8 cellular contexts compared by ENCODE assay signal in the genomic region with DNA sequence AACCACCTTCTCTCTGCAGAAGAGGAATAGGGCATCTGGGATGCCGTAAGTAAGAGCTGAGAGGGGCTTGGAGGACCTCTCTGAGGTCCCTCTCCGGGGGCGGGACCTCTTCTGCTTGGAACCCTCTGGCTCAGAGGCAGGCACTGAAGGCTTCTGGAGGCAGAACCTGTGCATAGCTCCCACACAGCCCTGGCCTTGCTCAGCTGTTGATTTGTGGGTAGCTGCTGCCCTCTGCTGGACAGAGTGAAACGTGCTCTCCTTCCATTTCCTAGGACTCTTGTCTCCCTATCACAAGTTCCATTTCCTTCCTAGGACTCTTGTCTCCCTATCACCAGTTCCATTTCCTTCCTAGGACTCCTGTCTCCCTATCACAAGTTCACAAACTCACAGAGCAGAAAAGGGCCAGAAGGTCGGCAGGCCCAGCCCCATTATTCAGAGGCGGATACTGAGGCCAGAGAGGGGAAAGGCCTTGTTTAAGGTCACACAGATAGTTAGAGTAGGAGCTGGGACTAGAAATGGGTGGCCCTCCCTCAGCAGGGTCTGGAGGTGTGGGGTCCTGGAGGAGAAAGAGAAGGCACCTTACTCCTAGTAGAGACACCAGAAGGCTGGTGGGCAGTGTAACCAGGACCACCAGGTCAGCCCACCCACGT.
DNase-seq lines count a peak whose midpoint lies in the region; ATAC-seq, FAIRE-seq and TF ChIP-seq lines count a peak whose summit lies in the region.

No MANE protein-coding gene starts in this region.

- peak; percentile 90 for ATAC-seq in GM21786 (IDR thresholded peaks at IDR 0.05; ENCODE audit: unreplicated experiment)
- ATAC-seq in stimulated activated naive CD8-positive, alpha-beta T cell treated with anti-CD3 and anti-CD28 coated beads, Interleukin-15, Interleukin-2, amounts not matched to agents 100 U/mL and 50 U/mL, for 24 hours: peak; percentile 89

- H3K4me3 Mint-ChIP-seq in activated T-cell treated with anti-CD3 and anti-CD28 coated beads, Interleukin-2, amount 50 U/mL, for 24 hours: no peak overlapping the region
- H3K4me3 Mint-ChIP-seq in nephron progenitor cell: no peak overlapping the region

- peaks cover 43% of the 10 kb centered on the region for H3K36me3 Mint-ChIP-seq in activated T-cell treated with anti-CD3 and anti-CD28 coated beads, Interleukin-2, amount 50 U/mL, for 24 hours (ENCODE audit: low read depth)
- H3K36me3 Mint-ChIP-seq in nephron progenitor cell (ENCODE audit: low read depth): peaks cover 23% of the 10 kb centered on the region

- H3K27ac ChIP-seq in KMS-11: no peak overlapping the region

- H3K27me3 Mint-ChIP-seq in activated T-cell treated with anti-CD3 and anti-CD28 coated beads, Interleukin-2, amount 50 U/mL, for 24 hours: no peaks in the 10 kb centered on the region
- peaks cover 3% of the 10 kb centered on the region for H3K27me3 Mint-ChIP-seq in nephron progenitor cell (ENCODE audit: low read depth, poor library complexity)

- no peak overlapping the region for H3K4me3 ChIP-seq in KMS-11 (IDR thresholded peaks at IDR 0.05; ENCODE audit: insufficient read depth, low read depth, low read length)

- H3K27me3 ChIP-seq in KMS-11 (ENCODE audit: insufficient read depth, low read depth): no peaks in the 10 kb centered on the region

- peaks cover 2% of the 10 kb centered on the region for H3K4me1 Mint-ChIP-seq in activated T-cell treated with anti-CD3 and anti-CD28 coated beads, Interleukin-2, amount 50 U/mL, for 24 hours (ENCODE audit: low read depth)
- H3K4me1 Mint-ChIP-seq in nephron progenitor cell: peaks cover 11% of the 10 kb centered on the region

- no peaks in the 10 kb centered on the region for H3K79me2 ChIP-seq in KMS-11 (ENCODE audit: insufficient read depth, low read depth)

- DNase-seq in DMS79 treated with DMSO at 0.1 percent for 48 hours (lab: John Stamatoyannopoulos, UW) (peak; percentile 72), RCC 7860 (ENCODE audit: low spot score) (peak; percentile 69), fibroblast of gingiva (ENCODE audit: low read depth) (peak; percentile 70), nephron progenitor cell (peak; percentile 86)
- peak; percentile 83 for DNase-seq in activated T-cell treated with anti-CD3 and anti-CD28 coated beads, Interleukin-2, amount 50 U/mL, for 24 hours
- peak; percentile 78 for DNase-seq in stimulated activated naive CD8-positive, alpha-beta T cell treated with anti-CD3 and anti-CD28 coated beads, Interleukin-15, Interleukin-2, amounts not matched to agents 100 U/mL and 50 U/mL, for 24 hours

- H3K9ac ChIP-seq in KMS-11: no peak overlapping the region

- TF ChIP-seq CTCF in KMS-11 (conservative IDR thresholded peaks at IDR 0.05; ENCODE audit: low read depth, low read length) (peak; percentile 90), nephron progenitor cell (IDR thresholded peaks at IDR 0.05) (peak; percentile 78)

- H3K4me1 ChIP-seq in KMS-11 (ENCODE audit: low read depth, poor library complexity, severe bottlenecking): no peaks in the 10 kb centered on the region

- H3K27ac Mint-ChIP-seq in activated T-cell treated with anti-CD3 and anti-CD28 coated beads, Interleukin-2, amount 50 U/mL, for 24 hours: peak overlapping the region; percentile 77
- no peak overlapping the region for H3K27ac Mint-ChIP-seq in nephron progenitor cell

- FAIRE-seq in RCC 7860 (lab: Jason Lieb, UNC): peak; percentile 15

- H3K36me3 ChIP-seq in KMS-11 (ENCODE audit: insufficient read depth): no peaks in the 10 kb centered on the region

- no peaks in the 10 kb centered on the region for H4K20me1 ChIP-seq in KMS-11 (ENCODE audit: insufficient read depth)

- H3K9me3 Mint-ChIP-seq in activated T-cell treated with anti-CD3 and anti-CD28 coated beads, Interleukin-2, amount 50 U/mL, for 24 hours: no peaks in the 10 kb centered on the region
- no peaks in the 10 kb centered on the region for H3K9me3 Mint-ChIP-seq in nephron progenitor cell

- H2AFZ ChIP-seq in KMS-11 (ENCODE audit: low read depth): no peak overlapping the region

- H3K4me2 ChIP-seq in KMS-11: no peak overlapping the region
